ENCODE assay signal across 8 cellular contexts in genomic region chr11:102560555-102561011, GRCh38. TPM values are rescaled to one million over a fixed set of nuclear protein-coding genes. Genes with fewer than 3 reads are reported as not detected.
DNase-seq lines count a peak whose midpoint lies in the region; ATAC-seq and TF ChIP-seq lines count a peak whose summit lies in the region.

No MANE protein-coding gene starts in this region.

- peak overlapping the region; percentile 11 to 62 (median 40) for H3K27ac ChIP-seq in esophagus muscularis mucosa (replicated peaks in 1 of 4)

- no peak for TF ChIP-seq POLR2A in esophagus muscularis mucosa (IDR thresholded peaks at IDR 0.05; ENCODE audit: low read depth)

- intact Hi-C loops in esophagus muscularis mucosa (cut with DNase I), result no loop called here

- H3K4me3 ChIP-seq in esophagus muscularis mucosa (peak overlapping the region; percentile 27 to 54 (median 43)), H7 (ENCODE audit: insufficient read depth, low read depth, low read length) (no peak overlapping the region)

- DNase-seq in ACHN, result peak; percentile 19
- peak; percentile 65 for DNase-seq in RPMI8226
- DNase-seq in esophagus muscularis mucosa (ENCODE audit: extremely low spot score), result no peak
- DNase-seq in smooth muscle cell of the brain vasculature (ENCODE audit: low read depth, low spot score), result peak; percentile 13
- no peak for DNase-seq in stimulated activated CD4-positive, alpha-beta T cell treated with anti-CD3 and anti-CD28 coated beads, Interleukin-1b, Interleukin-23, amount 100 ng/mL, for 48 hours
- no peak for DNase-seq in H7

- peak; percentile 73 for ATAC-seq in GM18868 (IDR thresholded peaks at IDR 0.05; ENCODE audit: unreplicated experiment)
- peak; percentile 64 for ATAC-seq in HG03064 (IDR thresholded peaks at IDR 0.05; ENCODE audit: low read depth, unreplicated experiment)

- peaks cover 0 to 19% (median 7%) of the 10 kb centered on the region in 4 donors for H3K4me1 ChIP-seq in esophagus muscularis mucosa

- TF ChIP-seq CTCF in esophagus muscularis mucosa (IDR thresholded peaks at IDR 0.05), result no peak

- WGBS in esophagus muscularis mucosa, result 30% methylated on average over 6 of the region's 6 CpGs

- H3K27me3 ChIP-seq in esophagus muscularis mucosa (no peaks in the 10 kb centered on the region), H7 (ENCODE audit: control insufficient read depth, insufficient read depth, low read length) (no peaks in the 10 kb centered on the region)

- in situ Hi-C loops in ACHN (cut with HindIII; ENCODE audit: low pct_ligation_motif_present, low pct_unique_long_range_greater_than_20kb, low sequenced_read_pairs), result no loop called here

- no peaks in the 10 kb centered on the region for H3K9me3 ChIP-seq in esophagus muscularis mucosa

- no peaks in the 10 kb centered on the region for H3K36me3 ChIP-seq in esophagus muscularis mucosa
- no peaks in the 10 kb centered on the region for H3K36me3 ChIP-seq in H7 (replicated peaks; ENCODE audit: control insufficient read depth, insufficient read depth, low read length)

- TF ChIP-seq EP300 in esophagus muscularis mucosa (IDR thresholded peaks at IDR 0.05), result no peak

RNA-seq across cellular contexts. Expression of gene MMP7, which starts 30.0 kb away (rescaled TPM):
- total RNA-seq in esophagus muscularis mucosa, result not detected
- total RNA-seq in H7 (2014; rRNA removed; shearing (Covaris generic)), result not detected in 2 replicates

Comparison
In these comparisons a context has a peak if more than half of its experiments do, and no peak if none do; other contexts are left out.
1. DNase-seq: peak in ACHN (single experiment), RPMI8226 (single experiment) and smooth muscle cell of the brain vasculature (single experiment); none in esophagus muscularis mucosa (single experiment), stimulated activated CD4-positive, alpha-beta T cell treated with anti-CD3 and anti-CD28 coated beads, Interleukin-1b, Interleukin-23, amount 100 ng/mL, for 48 hours (single experiment) and H7 (single experiment).